Comparison of ENCODE assay signal across 19 cellular contexts in the genomic region with DNA sequence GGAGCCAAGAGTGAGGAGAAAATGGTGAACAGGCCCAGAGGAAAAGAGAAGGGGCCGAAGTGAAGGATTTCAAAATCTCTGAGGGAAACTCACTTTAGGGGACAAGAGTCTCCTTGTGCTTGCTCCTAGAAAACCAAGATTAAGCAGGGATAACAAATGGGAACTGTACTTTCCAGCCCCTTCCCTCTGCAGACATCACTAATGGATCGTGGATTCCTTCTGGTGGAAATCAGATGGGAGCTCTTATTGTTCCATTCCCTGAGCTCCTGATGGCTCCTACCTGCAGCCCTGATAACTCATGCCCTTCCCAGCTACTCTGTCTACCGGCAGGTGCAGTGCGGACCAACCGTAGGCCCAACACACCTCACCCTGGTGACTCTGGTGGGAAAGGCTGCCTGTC. TPM values are rescaled to one million over a fixed set of nuclear protein-coding genes. Genes with fewer than 3 reads are reported as not detected.
"Had no signal": no experiment of that assay in that cellular context is flagged by ENCODE, and none has a peak within 500 bp of the region (broad histone marks: within the 10 kb centered on the region; RNA-seq: fewer than 3 reads in every experiment).

No MANE protein-coding gene starts in this region.

- DNase-seq: activated B cell treated with CpG ODN at 0.5 μM for 24 hours, cerebellar nuclear complex had no signal

- H3K36me3 ChIP-seq: adrenal gland, cardiac muscle cell had no signal

- H3K27ac ChIP-seq: adrenal gland, cardiac muscle cell, VCaP had no signal

- H3K9me3 ChIP-seq: adrenal gland had no signal

- FAIRE-seq: bronchial epithelial cell had no signal

- H3K4me3 ChIP-seq: adrenal gland, cardiac muscle cell had no signal

- H3K4me1 ChIP-seq: adrenal gland had no signal

RNA-seq across cellular contexts. Expression of gene RESP18, which starts 20.6 kb away (rescaled TPM):
- total RNA-seq: activated B cell treated with CpG ODN at 0.5 μM for 24 hours; activated CD4-positive, alpha-beta memory T cell treated with anti-CD3 and anti-CD28 coated beads for 36 hours; activated CD4-positive, alpha-beta T cell treated with anti-CD3 and anti-CD28 coated beads, Interleukin-2, amount 10 ng/mL, durations not matched to agents 24 days and 14 days; activated CD8-positive, alpha-beta memory T cell treated with anti-CD3 and anti-CD28 coated beads, Interleukin-2, amount 10 ng/mL, durations not matched to agents 7 days and 5 days; activated CD8-positive, alpha-beta T cell treated with anti-CD3 and anti-CD28 coated beads for 36 hours; activated naive CD4-positive, alpha-beta T cell treated with anti-CD3 and anti-CD28 coated beads for 36 hours; activated naive CD4-positive, alpha-beta T cell treated with anti-CD3 and anti-CD28 coated beads, Interleukin-2, amount 50 U/mL, for 72 hours; activated naive CD8-positive, alpha-beta T cell treated with anti-CD3 and anti-CD28 coated beads for 36 hours; activated T-cell treated with anti-CD3 and anti-CD28 coated beads, Interleukin-2, amount 50 U/mL, for 4 hours; activated T-cell treated with anti-CD3 and anti-CD28 coated beads, Interleukin-2, amount 50 U/mL, for 72 hours; activated T-helper 1 cell treated with anti-CD3 and anti-CD28 coated beads, Interleukin-12 subunit alpha, Interleukin-12 subunit beta, Interleukin-2, Interleukin-4 antibody, amounts not matched to agents 30 ng/mL and 10 ng/mL and 1 ng/mL, durations not matched to agents 14 hours and 24 hours and 36 hours; activated T-helper 17 cell treated with anti-CD3 and anti-CD28 coated beads, Interleukin-2, amount 50 U/mL, for 72 hours; adrenal gland; aorta; bronchial epithelial cell; cardiac muscle cell; chondrocyte had no signal
- polyA plus RNA-seq: adrenal gland, aorta, cardiac muscle cell had no signal

RNA-seq across cellular contexts. Expression of gene PTPRN, which starts 43.9 kb away (rescaled TPM):
- total RNA-seq: activated B cell treated with CpG ODN at 0.5 μM for 24 hours; activated CD4-positive, alpha-beta T cell treated with anti-CD3 and anti-CD28 coated beads, Interleukin-2, amount 10 ng/mL, durations not matched to agents 24 days and 14 days; activated naive CD4-positive, alpha-beta T cell treated with anti-CD3 and anti-CD28 coated beads for 36 hours had no signal
- polyA plus RNA-seq: aorta had no signal
